In genomic region chr15:75646944-75647364, GRCh38 we compare ENCODE assay signal across 8 cellular contexts. TPM values are rescaled to one million over a fixed set of nuclear protein-coding genes. Genes with fewer than 3 reads are reported as not detected.
DNase-seq lines count a peak whose midpoint lies in the region; ATAC-seq and TF ChIP-seq lines count a peak whose summit lies in the region.

No MANE protein-coding gene starts in this region.

- H3K36me3 Mint-ChIP-seq in endodermal cell (ENCODE audit: low read depth), result peaks cover 21% of the 10 kb centered on the region
- no peaks in the 10 kb centered on the region for H3K36me3 Mint-ChIP-seq in natural killer cell treated with Interleukin-12 subunit alpha and Interleukin-12 subunit beta and Interleukin-15 and Interleukin-18, amount 100 ng/mL, for 72 hours

- ATAC-seq in RWPE2 (ENCODE audit: low read depth) (peak; percentile 11), HG02885 (IDR thresholded peaks at IDR 0.05; ENCODE audit: poor library complexity, unreplicated experiment) (no peak)
- ATAC-seq in natural killer cell treated with Interleukin-12 subunit alpha and Interleukin-12 subunit beta and Interleukin-15 and Interleukin-18, amount 100 ng/mL, for 72 hours, result peak in 1 of 2 donors; percentile 1

- H3K27me3 ChIP-seq in RWPE2 (ENCODE audit: insufficient read depth, poor library complexity, severe bottlenecking) (no peaks in the 10 kb centered on the region), endodermal cell (ENCODE audit: control insufficient read depth, insufficient read depth, low read length, poor library complexity, severe bottlenecking) (peaks cover 9% of the 10 kb centered on the region)

- peak overlapping the region; percentile 58 for H3K4me3 ChIP-seq in RWPE2 (ENCODE audit: severe bottlenecking)
- H3K4me3 ChIP-seq in endodermal cell (ENCODE audit: low read length), result peak overlapping the region; percentile 88

- peak overlapping the region; percentile 84 for H3K27ac Mint-ChIP-seq in endodermal cell
- peak overlapping the region in 1 of 2 donors; percentile 68 for H3K27ac Mint-ChIP-seq in natural killer cell treated with Interleukin-12 subunit alpha and Interleukin-12 subunit beta and Interleukin-15 and Interleukin-18, amount 100 ng/mL, for 72 hours

- WGBS in endodermal cell (ENCODE audit: insufficient coverage in 1 of 2, insufficient read length in 1 of 2), 2 experiments, result 5 to 15% methylated on average over 6 to 26 of the region's 26 CpGs

- peaks cover 23% of the 10 kb centered on the region for H3K27me3 Mint-ChIP-seq in endodermal cell (ENCODE audit: insufficient read depth)
- H3K27me3 Mint-ChIP-seq in natural killer cell treated with Interleukin-12 subunit alpha and Interleukin-12 subunit beta and Interleukin-15 and Interleukin-18, amount 100 ng/mL, for 72 hours, result no peaks in the 10 kb centered on the region

- no peaks in the 10 kb centered on the region for H3K9me3 Mint-ChIP-seq in endodermal cell
- H3K9me3 Mint-ChIP-seq in natural killer cell treated with Interleukin-12 subunit alpha and Interleukin-12 subunit beta and Interleukin-15 and Interleukin-18, amount 100 ng/mL, for 72 hours, result no peaks in the 10 kb centered on the region

- H3K9me3 ChIP-seq in RWPE2 (ENCODE audit: severe bottlenecking) (no peaks in the 10 kb centered on the region), endodermal cell (ENCODE audit: control insufficient read depth, low read length) (no peaks in the 10 kb centered on the region)

- H3K27ac ChIP-seq in RWPE2 (ENCODE audit: poor library complexity, severe bottlenecking) (peak overlapping the region; percentile 81), endodermal cell (ENCODE audit: low read depth, low read length) (no peak overlapping the region)

- H3K4me1 ChIP-seq in RWPE2 (ENCODE audit: insufficient read depth, poor library complexity, severe bottlenecking) (peaks cover 35% of the 10 kb centered on the region), endodermal cell (ENCODE audit: control insufficient read depth, insufficient read depth, low read length) (peaks cover 7% of the 10 kb centered on the region)

- no peak for TF ChIP-seq CTCF in RWPE2 (IDR thresholded peaks at IDR 0.05; ENCODE audit: poor library complexity, severe bottlenecking)
- no peak for TF ChIP-seq CTCF in endodermal cell (conservative IDR thresholded peaks at IDR 0.05)

- H3K9ac ChIP-seq in endodermal cell (ENCODE audit: extremely low read depth, low read length, poor library complexity, severe bottlenecking), result peak overlapping the region; percentile 93

- H3K4me1 Mint-ChIP-seq in endodermal cell, result peaks cover 41% of the 10 kb centered on the region
- peaks cover 20 to 33% of the 10 kb centered on the region in 2 donors for H3K4me1 Mint-ChIP-seq in natural killer cell treated with Interleukin-12 subunit alpha and Interleukin-12 subunit beta and Interleukin-15 and Interleukin-18, amount 100 ng/mL, for 72 hours (ENCODE audit: low read depth in 2 of 2)

- peak overlapping the region; percentile 86 for H3K4me3 Mint-ChIP-seq in endodermal cell
- peak overlapping the region; percentile 74 for H3K4me3 Mint-ChIP-seq in natural killer cell treated with Interleukin-12 subunit alpha and Interleukin-12 subunit beta and Interleukin-15 and Interleukin-18, amount 100 ng/mL, for 72 hours

- peaks cover 24% of the 10 kb centered on the region for H3K36me3 ChIP-seq in RWPE2 (ENCODE audit: low read depth)
- peaks cover 18% of the 10 kb centered on the region for H3K36me3 ChIP-seq in endodermal cell (ENCODE audit: control insufficient read depth, insufficient read depth, low read length)

- DNase-seq in NCI-H510A treated with DMSO at 0.1 percent for 48 hours (lab: John Stamatoyannopoulos, UW) (peak; percentile 8), NCI-H510A (lab: John Stamatoyannopoulos, UW) (no peak), RWPE2 (ENCODE audit: low spot score) (no peak), endodermal cell (peak; percentile 69), AG08395 (ENCODE audit: low spot score) (no peak), NCI-H226 (no peak)
- DNase-seq in natural killer cell treated with Interleukin-12 subunit alpha and Interleukin-12 subunit beta and Interleukin-15 and Interleukin-18, amount 100 ng/mL, for 72 hours (ENCODE audit: low spot score), result no peak

RNA-seq across cellular contexts. Expression of gene SNX33, which starts 0.8 kb away (rescaled TPM):
- total RNA-seq in endodermal cell, result 10 to 100 TPM; 18.9 to 23.2 TPM
- polyA plus RNA-seq in endodermal cell (2013, experiment 1 of 2), result 13.1 TPM
- 14.2 TPM for polyA plus RNA-seq in endodermal cell (2013, experiment 2 of 2)
- total RNA-seq in natural killer cell treated with Interleukin-12 subunit alpha and Interleukin-12 subunit beta and Interleukin-15 and Interleukin-18, amount 100 ng/mL, for 72 hours, result 1 to 10 TPM; 2.6 to 3.3 TPM

RNA-seq across cellular contexts. Expression of gene IMP3, which starts 6.9 kb away (rescaled TPM):
- total RNA-seq in endodermal cell, result 10 to 100 TPM; 52.2 to 58.2 TPM
- 38.3 TPM for polyA plus RNA-seq in endodermal cell (2013, experiment 1 of 2)
- polyA plus RNA-seq in endodermal cell (2013, experiment 2 of 2), result 34.4 TPM
- total RNA-seq in natural killer cell treated with Interleukin-12 subunit alpha and Interleukin-12 subunit beta and Interleukin-15 and Interleukin-18, amount 100 ng/mL, for 72 hours, result 100 to 1,000 TPM in 1 of 2 donors, 10 to 100 TPM in 1; 76.2 to 111 TPM

RNA-seq across cellular contexts. Expression of gene SNUPN, which starts 21.4 kb away (rescaled TPM):
- 10 to 100 TPM; 17.2 to 26.4 TPM for total RNA-seq in endodermal cell
- 20.7 TPM for polyA plus RNA-seq in endodermal cell (2013, experiment 1 of 2)
- 16.8 TPM for polyA plus RNA-seq in endodermal cell (2013, experiment 2 of 2)
- 10 to 100 TPM; 15.5 to 26.7 TPM for total RNA-seq in natural killer cell treated with Interleukin-12 subunit alpha and Interleukin-12 subunit beta and Interleukin-15 and Interleukin-18, amount 100 ng/mL, for 72 hours

Comparison
In these comparisons a context has a peak if more than half of its experiments do, and no peak if none do; other contexts are left out.
1. DNase-seq: peak in NCI-H510A treated with DMSO at 0.1 percent for 48 hours (single experiment) and endodermal cell (single experiment); none in NCI-H510A (single experiment), RWPE2 (single experiment), natural killer cell treated with Interleukin-12 subunit alpha and Interleukin-12 subunit beta and Interleukin-15 and Interleukin-18, amount 100 ng/mL, for 72 hours (single experiment), AG08395 (single experiment) and NCI-H226 (single experiment).
2. RNA of gene SNX33, which starts 0.8 kb away (total RNA-seq): 18.9 to 23.2 TPM in endodermal cell; 2.6 to 3.3 TPM in natural killer cell treated with Interleukin-12 subunit alpha and Interleukin-12 subunit beta and Interleukin-15 and Interleukin-18, amount 100 ng/mL, for 72 hours; every median in the first group is over 4 times any median in the second.